In the genomic region with DNA sequence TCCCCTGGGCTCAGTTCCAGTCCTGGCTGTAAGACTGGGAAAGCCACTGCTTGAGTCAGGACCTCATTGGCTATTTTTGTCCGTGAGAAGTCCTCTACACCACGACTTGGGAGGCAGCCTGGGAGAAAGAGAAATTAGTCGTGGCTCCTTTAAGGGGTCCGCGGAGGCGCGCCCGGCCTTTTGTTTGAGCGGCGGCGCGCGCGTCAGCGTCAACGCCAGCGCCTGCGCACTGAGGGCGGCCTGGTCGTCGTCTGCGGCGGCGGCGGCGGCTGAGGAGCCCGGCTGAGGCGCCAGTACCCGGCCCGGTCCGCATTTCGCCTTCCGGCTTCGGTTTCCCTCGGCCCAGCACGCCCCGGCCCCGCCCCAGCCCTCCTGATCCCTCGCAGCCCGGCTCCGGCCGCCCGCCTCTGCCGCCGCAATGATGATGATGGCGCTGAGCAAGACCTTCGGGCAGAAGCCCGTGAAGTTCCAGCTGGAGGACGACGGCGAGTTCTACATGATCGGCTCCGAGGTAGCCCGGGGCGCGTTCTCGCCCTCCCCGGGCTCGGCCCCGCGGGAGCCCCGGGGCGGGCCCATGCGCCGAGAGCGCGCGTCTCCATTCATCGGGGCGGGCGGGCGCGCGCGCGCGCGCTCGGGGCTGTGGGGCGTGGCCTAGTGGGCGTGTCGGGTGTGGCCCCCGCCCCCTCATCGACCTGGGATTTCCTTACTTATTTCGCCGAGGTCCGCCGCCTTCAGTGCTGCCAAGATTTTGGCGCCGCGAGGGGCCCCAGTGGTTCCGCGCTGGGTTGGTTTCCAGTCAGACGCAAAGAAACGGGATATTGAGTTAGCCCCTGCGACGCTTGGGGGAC, we compare ENCODE assay signal across 8 cellular contexts. TPM values are rescaled to one million over a fixed set of nuclear protein-coding genes. Genes with fewer than 3 reads are reported as not detected.
DNase-seq lines count a peak whose midpoint lies in the region; ATAC-seq and TF ChIP-seq lines count a peak whose summit lies in the region.

A gene (plus strand): TSS at position 215 of the 848 bp plus-strand sequence. CDS start 204 bp downstream, at position 419.

- no peaks in the 10 kb centered on the region for H3K9me3 Mint-ChIP-seq in natural killer cell
- no peaks in the 10 kb centered on the region for H3K9me3 Mint-ChIP-seq in stimulated activated naive B cell treated with anti-CD40 and anti-IgM and Interleukin-4, amounts not matched to agents 10 μg/mL and 1 μg/mL and 100 μg/mL, for 72 hours

- ATAC-seq in GM21528 (IDR thresholded peaks at IDR 0.05; ENCODE audit: low FRiP score, unreplicated experiment), result peak; percentile 72
- ATAC-seq in natural killer cell, result peak; percentile 89 to 96 (median 90)
- ATAC-seq in stimulated activated naive B cell treated with anti-CD40 and anti-IgM and Interleukin-4, amounts not matched to agents 10 μg/mL and 1 μg/mL and 100 μg/mL, for 72 hours (replicated peaks), result peak; percentile 84 to 90

- TF ChIP-seq CTCF in fibroblast of mammary gland (conservative IDR thresholded peaks at IDR 0.05; ENCODE audit: control insufficient read depth, insufficient read depth, low read depth, low read length), result no peak
- TF ChIP-seq CTCF in natural killer cell (IDR thresholded peaks at IDR 0.05), result no peak

- peak within 1 kb of the TSS; percentile 71 for H3K4me3 ChIP-seq in fibroblast of mammary gland (ENCODE audit: control insufficient read depth, low read depth, low read length)

- no peaks in the 10 kb centered on the region for H3K36me3 Mint-ChIP-seq in natural killer cell
- H3K36me3 Mint-ChIP-seq in stimulated activated naive B cell treated with anti-CD40 and anti-IgM and Interleukin-4, amounts not matched to agents 10 μg/mL and 1 μg/mL and 100 μg/mL, for 72 hours, result peaks cover 4 to 11% of the 10 kb centered on the region in 2 donors

- H3K4me1 Mint-ChIP-seq in natural killer cell, result peaks cover 29 to 31% of the 10 kb centered on the region in 2 donors
- H3K4me1 Mint-ChIP-seq in stimulated activated naive B cell treated with anti-CD40 and anti-IgM and Interleukin-4, amounts not matched to agents 10 μg/mL and 1 μg/mL and 100 μg/mL, for 72 hours, result peaks cover 16 to 38% of the 10 kb centered on the region in 2 donors

- no peaks in the 10 kb centered on the region for H3K27me3 Mint-ChIP-seq in natural killer cell (ENCODE audit: low read depth in 2 of 2)
- no peaks in the 10 kb centered on the region for H3K27me3 Mint-ChIP-seq in stimulated activated naive B cell treated with anti-CD40 and anti-IgM and Interleukin-4, amounts not matched to agents 10 μg/mL and 1 μg/mL and 100 μg/mL, for 72 hours

- H3K27ac Mint-ChIP-seq in natural killer cell, result peak within 1 kb of the TSS; percentile 84 to 89
- peak within 1 kb of the TSS; percentile 96 for H3K27ac Mint-ChIP-seq in stimulated activated naive B cell treated with anti-CD40 and anti-IgM and Interleukin-4, amounts not matched to agents 10 μg/mL and 1 μg/mL and 100 μg/mL, for 72 hours

- H3K4me3 Mint-ChIP-seq in natural killer cell, result peak within 1 kb of the TSS; percentile 85
- H3K4me3 Mint-ChIP-seq in stimulated activated naive B cell treated with anti-CD40 and anti-IgM and Interleukin-4, amounts not matched to agents 10 μg/mL and 1 μg/mL and 100 μg/mL, for 72 hours, result peak within 1 kb of the TSS; percentile 83 to 89

- DNase-seq in DMS 273 (lab: John Stamatoyannopoulos, UW; ENCODE audit: unreplicated experiment) (peak; percentile 93), KBM-7 (peak; percentile 96), RPMI7951 (ENCODE audit: low read depth) (peak; percentile 95), fibroblast of mammary gland (ENCODE audit: low read depth) (peak; percentile 89), natural killer cell (peak; percentile 90)
- peak; percentile 75 to 85 for DNase-seq in activated T-helper 1 cell treated with anti-CD3 and anti-CD28 coated beads, Interleukin-2, amount 50 U/mL, for 16 hours (ENCODE audit: low read depth in 1 of 2, low spot score in 1 of 2)
- peak; percentile 82 for DNase-seq in stimulated activated naive B cell treated with anti-CD40 and anti-IgM and Interleukin-4, amounts not matched to agents 10 μg/mL and 1 μg/mL and 100 μg/mL, for 72 hours

- intact Hi-C loops in natural killer cell (cut with micrococcal nuclease), result loop anchor here (1.0 to 2.0 kb wide), 3 partner anchors 14 to 224 kb away; a partner anchor contains a TSS

- in situ Hi-C loops in KBM-7 (cut with MboI; ENCODE audit: low pct_unique_long_range_greater_than_20kb, low sequenced_read_pairs), result no loop called here

RNA-seq across cellular contexts. Expression of the gene that starts here (rescaled TPM):
- 72.3 and 77.3 TPM in 2 replicates for total RNA-seq in RPMI7951 (2014; rRNA removed; shearing (Covaris generic))
- 10 to 100 TPM; 56.3 to 76.9 (median 69.8) TPM for total RNA-seq in natural killer cell

Comparison
In these comparisons a context has a peak if more than half of its experiments do, and no peak if none do; other contexts are left out.
1. Peak in every context shown above with its lines: DNase-seq, ATAC-seq and H3K4me3 ChIP-seq.